In genomic region chr17:49570540-49571242, GRCh38 we compare ENCODE assay signal across 9 cellular contexts. TPM values are rescaled to one million over a fixed set of nuclear protein-coding genes. Genes with fewer than 3 reads are reported as not detected.
DNase-seq lines count a peak whose midpoint lies in the region; ATAC-seq and TF ChIP-seq lines count a peak whose summit lies in the region.
"Had no signal": no experiment of that assay in that cellular context is flagged by ENCODE, and none has a peak within 500 bp of the region (broad histone marks: within the 10 kb centered on the region; RNA-seq: fewer than 3 reads in every experiment).

No MANE protein-coding gene starts in this region.

- peaks cover 32% of the 10 kb centered on the region for H3K27me3 Mint-ChIP-seq in activated CD4-positive, alpha-beta T cell treated with anti-CD3 and anti-CD28 coated beads for 36 hours
- H3K27me3 Mint-ChIP-seq in endodermal cell (ENCODE audit: insufficient read depth), result peaks cover 57% of the 10 kb centered on the region

- no TSS peak for BruUV-seq in Panc1 (replicated peaks; lab: Mats Ljungman, UMichigan)

- H3K9me3 ChIP-seq in Panc1 (ENCODE audit: control insufficient read depth, insufficient read depth, low read depth, low read length) (no peaks in the 10 kb centered on the region), endodermal cell (ENCODE audit: control insufficient read depth, low read length) (no peaks in the 10 kb centered on the region), ovary (no peaks in the 10 kb centered on the region)
- H3K9me3 ChIP-seq: mucosa of descending colon had no signal

- CTCF ChIA-PET in activated CD4-positive, alpha-beta T cell treated with anti-CD3 and anti-CD28 coated beads for 36 hours (lab: Charles Lee), result interaction anchor here (0.6 to 14.2 kb wide), 29 partner anchors 8 to 427 kb away, joined by 3 to 458 read pairs (median 4); partner anchors contain the start of genes FAM117A, KAT7, PHB1 and SLC35B1
- CTCF ChIA-PET in Panc1 (lab: Charles Lee), result interaction anchor here (0.7 to 1.8 kb wide), 6 partner anchors 14 to 465 kb away, joined by 3 to 10 read pairs (median 4); no protein-coding TSS in a partner anchor

- no peak for DNase-seq in activated CD4-positive, alpha-beta T cell treated with anti-CD3 and anti-CD28 coated beads for 36 hours
- no peak for DNase-seq in activated CD4-positive, alpha-beta T cell treated with anti-CD3 and anti-CD28 coated beads for 48 hours
- DNase-seq in Panc1 (ENCODE audit: low read depth, low spot score), result no peak
- no peak for DNase-seq in endodermal cell
- no peak for DNase-seq in stimulated activated effector memory CD8-positive, alpha-beta T cell treated with anti-CD3 and anti-CD28 coated beads, Interleukin-12 subunit alpha, Interleukin-12 subunit beta, amount 100 ng/mL, for 72 hours (ENCODE audit: low spot score in 2 of 2)
- DNase-seq in foreskin melanocyte, result no peak
- DNase-seq in ovary, result no peak
- DNase-seq in AG08395 (ENCODE audit: low spot score), result no peak

- ATAC-seq in activated CD4-positive, alpha-beta T cell treated with anti-CD3 and anti-CD28 coated beads for 36 hours, result no peak
- ATAC-seq in Panc1, result peak; percentile 8
- ATAC-seq in stimulated activated effector memory CD8-positive, alpha-beta T cell treated with anti-CD3 and anti-CD28 coated beads, Interleukin-12 subunit alpha, Interleukin-12 subunit beta, amount 100 ng/mL, for 72 hours, result no peak

- no peak for TF ChIP-seq POLR2A in ovary (IDR thresholded peaks at IDR 0.05)

- no peaks in the 10 kb centered on the region for H3K9me3 Mint-ChIP-seq in activated CD4-positive, alpha-beta T cell treated with anti-CD3 and anti-CD28 coated beads for 36 hours (ENCODE audit: low read depth)
- no peaks in the 10 kb centered on the region for H3K9me3 Mint-ChIP-seq in endodermal cell
- no peaks in the 10 kb centered on the region for H3K9me3 Mint-ChIP-seq in stimulated activated effector memory CD8-positive, alpha-beta T cell treated with anti-CD3 and anti-CD28 coated beads, Interleukin-12 subunit alpha, Interleukin-12 subunit beta, amount 100 ng/mL, for 72 hours

- H3K36me3 ChIP-seq in Panc1 (ENCODE audit: control insufficient read depth, insufficient read depth, low read length) (no peaks in the 10 kb centered on the region), endodermal cell (ENCODE audit: control insufficient read depth, insufficient read depth, low read length) (no peaks in the 10 kb centered on the region), ovary (no peaks in the 10 kb centered on the region)

- TF ChIP-seq CTCF in Panc1 (IDR thresholded peaks at IDR 0.05) (no peak), endodermal cell (conservative IDR thresholded peaks at IDR 0.05) (no peak), ovary (IDR thresholded peaks at IDR 0.05) (no peak)

- H3K4me1 ChIP-seq in Panc1 (ENCODE audit: control insufficient read depth, insufficient read depth, low read length) (peaks cover 10% of the 10 kb centered on the region), endodermal cell (ENCODE audit: control insufficient read depth, insufficient read depth, low read length) (no peaks in the 10 kb centered on the region), ovary (ENCODE audit: insufficient read depth) (peaks cover 5% of the 10 kb centered on the region)

- peaks cover 12% of the 10 kb centered on the region for H3K4me1 Mint-ChIP-seq in activated CD4-positive, alpha-beta T cell treated with anti-CD3 and anti-CD28 coated beads for 36 hours
- H3K4me1 Mint-ChIP-seq in endodermal cell, result peaks cover 5% of the 10 kb centered on the region
- H3K4me1 Mint-ChIP-seq in stimulated activated effector memory CD8-positive, alpha-beta T cell treated with anti-CD3 and anti-CD28 coated beads, Interleukin-12 subunit alpha, Interleukin-12 subunit beta, amount 100 ng/mL, for 72 hours, result peaks cover 40% of the 10 kb centered on the region

- no peak for TF ChIP-seq EP300 in ovary (IDR thresholded peaks at IDR 0.05)

- H3K27me3 ChIP-seq in Panc1 (ENCODE audit: control insufficient read depth, insufficient read depth, low read length) (peaks cover 3% of the 10 kb centered on the region), endodermal cell (ENCODE audit: control insufficient read depth, insufficient read depth, low read length, poor library complexity, severe bottlenecking) (peaks cover 59% of the 10 kb centered on the region), ovary (no peaks in the 10 kb centered on the region)

- no peaks in the 10 kb centered on the region for H3K36me3 Mint-ChIP-seq in activated CD4-positive, alpha-beta T cell treated with anti-CD3 and anti-CD28 coated beads for 36 hours (ENCODE audit: low read depth)
- no peaks in the 10 kb centered on the region for H3K36me3 Mint-ChIP-seq in endodermal cell (ENCODE audit: low read depth)
- no peaks in the 10 kb centered on the region for H3K36me3 Mint-ChIP-seq in stimulated activated effector memory CD8-positive, alpha-beta T cell treated with anti-CD3 and anti-CD28 coated beads, Interleukin-12 subunit alpha, Interleukin-12 subunit beta, amount 100 ng/mL, for 72 hours

- no peak overlapping the region for H3K9ac ChIP-seq in endodermal cell (ENCODE audit: extremely low read depth, low read length, poor library complexity, severe bottlenecking)

- H3K27ac ChIP-seq in Panc1 (ENCODE audit: low read length), result no peak overlapping the region
- no peak overlapping the region for H3K27ac ChIP-seq in endodermal cell (ENCODE audit: low read depth, low read length)
- peak overlapping the region in 1 of 2 donors; percentile 50 for H3K27ac ChIP-seq in ovary

- in situ Hi-C loops in Panc1 (cut with HindIII; ENCODE audit: low pct_unique_long_range_greater_than_20kb, low sequenced_read_pairs), result no loop called here

- H3K4me3 ChIP-seq in Panc1 (ENCODE audit: low read depth in 2 of 2, low read length in 2 of 2) (peak overlapping the region; percentile 62 to 75; a peak in 3 of 4 replicates), endodermal cell (ENCODE audit: low read length) (no peak overlapping the region), ovary (no peak overlapping the region)
- H3K4me3 ChIP-seq: mucosa of descending colon had no signal

- intact Hi-C loops in activated CD4-positive, alpha-beta T cell treated with anti-CD3 and anti-CD28 coated beads for 36 hours (cut with DNase I, micrococcal nuclease), result loop anchor here (1.0 kb wide), 4 partner anchors 125 to 281 kb away; partner anchors contain the start of gene KAT7 (in 1 of the 2)
- intact Hi-C loops in Panc1 (cut with micrococcal nuclease; ENCODE audit: unreplicated experiment), result loop anchor here (1.0 to 10.0 kb wide), 3 partner anchors 125 to 427 kb away; partner anchors contain the start of gene DLX3
- intact Hi-C loops in ovary (cut with DNase I), result loop anchor here (2.0 to 10.0 kb wide), 4 partner anchors 122 to 284 kb away; no protein-coding TSS in a partner anchor

- POLR2A ChIA-PET in activated CD4-positive, alpha-beta T cell treated with anti-CD3 and anti-CD28 coated beads for 36 hours (lab: Charles Lee), result interaction anchor here (0.6 to 1.0 kb wide), 3 partner anchors 98 to 125 kb away, joined by 3 to 8 read pairs (median 3); no protein-coding TSS in a partner anchor
- POLR2A ChIA-PET in Panc1 (lab: Charles Lee), result no interaction called here

- no peak overlapping the region for H3K27ac Mint-ChIP-seq in activated CD4-positive, alpha-beta T cell treated with anti-CD3 and anti-CD28 coated beads for 36 hours
- no peak overlapping the region for H3K27ac Mint-ChIP-seq in endodermal cell
- H3K27ac Mint-ChIP-seq in stimulated activated effector memory CD8-positive, alpha-beta T cell treated with anti-CD3 and anti-CD28 coated beads, Interleukin-12 subunit alpha, Interleukin-12 subunit beta, amount 100 ng/mL, for 72 hours, result no peak overlapping the region

- 73 to 77% methylated on average over 5 to 10 of the region's 11 CpGs for WGBS in endodermal cell (ENCODE audit: insufficient coverage in 1 of 2, insufficient read length in 1 of 2), 2 experiments
- 55 to 63% (median 59%) methylated on average over 11 of the region's 11 CpGs for WGBS in ovary, 3 donors

- H3K4me3 Mint-ChIP-seq in activated CD4-positive, alpha-beta T cell treated with anti-CD3 and anti-CD28 coated beads for 36 hours, result peak overlapping the region; percentile 11
- H3K4me3 Mint-ChIP-seq in endodermal cell, result peak overlapping the region; percentile 72
- peak overlapping the region; percentile 84 for H3K4me3 Mint-ChIP-seq in stimulated activated effector memory CD8-positive, alpha-beta T cell treated with anti-CD3 and anti-CD28 coated beads, Interleukin-12 subunit alpha, Interleukin-12 subunit beta, amount 100 ng/mL, for 72 hours

RNA-seq across cellular contexts. Expression of gene NXPH3, which starts 5.0 kb away (rescaled TPM):
- under 1 TPM; 0.09 TPM for total RNA-seq in activated CD4-positive, alpha-beta T cell treated with anti-CD3 and anti-CD28 coated beads for 36 hours
- 0.57 TPM for total RNA-seq in Panc1 (2021; ENCODE audit: unreplicated experiment)
- 0.23 TPM for polyA plus RNA-seq in Panc1 (2012; ENCODE audit: insufficient read length)
- 1 to 10 TPM; 3.0 to 5.9 TPM for total RNA-seq in endodermal cell
- 1.4 TPM for polyA plus RNA-seq in endodermal cell (2013, experiment 1 of 2)
- 1.7 TPM for polyA plus RNA-seq in endodermal cell (2013, experiment 2 of 2)
- total RNA-seq in ovary, result 10 to 100 TPM in 4 of 7 donors, 1 to 10 TPM in 3; 1.2 to 26.0 (median 10.7) TPM
- 10 to 100 TPM in 1 of 2 donors, 1 to 10 TPM in 1; 7.1 to 16.6 TPM for polyA plus RNA-seq in ovary

Comparison
In these comparisons a context has a peak if more than half of its experiments do, and no peak if none do; other contexts are left out.
1. H3K4me3 Mint-ChIP-seq: peak in every context shown above with its lines; median percentile 84 in stimulated activated effector memory CD8-positive, alpha-beta T cell treated with anti-CD3 and anti-CD28 coated beads, Interleukin-12 subunit alpha, Interleukin-12 subunit beta, amount 100 ng/mL, for 72 hours; 72 in endodermal cell; 11 in activated CD4-positive, alpha-beta T cell treated with anti-CD3 and anti-CD28 coated beads for 36 hours.
2. H3K4me3 ChIP-seq: peak in Panc1 (2 of 2); none in endodermal cell (single experiment) and ovary (single experiment).